ENCODE assay signal across 23 cellular contexts in the genomic region with DNA sequence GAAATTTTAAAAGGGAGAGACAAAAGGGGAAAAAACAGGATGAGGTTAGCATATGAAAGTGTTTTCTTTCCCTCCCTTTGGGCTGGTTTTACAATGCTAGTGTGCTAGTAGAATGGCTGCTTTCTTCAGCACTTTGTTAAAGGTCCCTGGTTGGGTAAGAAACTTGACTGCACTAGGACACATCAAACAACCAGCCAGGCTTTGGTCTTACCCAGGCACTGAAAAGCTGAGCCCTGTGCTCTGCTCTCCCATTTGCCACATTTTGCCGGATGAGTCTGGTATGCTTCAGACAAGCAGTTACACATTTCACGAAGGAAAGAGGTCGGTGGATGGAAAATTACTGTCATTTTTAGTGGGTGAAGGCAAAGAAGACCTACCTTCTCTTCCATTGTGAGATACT.
DNase-seq lines count a peak whose midpoint lies in the region; ATAC-seq, FAIRE-seq and TF ChIP-seq lines count a peak whose summit lies in the region.
"Had no signal": no experiment of that assay in that cellular context is flagged by ENCODE, and none has a peak within 500 bp of the region (broad histone marks: within the 10 kb centered on the region; RNA-seq: fewer than 3 reads in every experiment).

No MANE protein-coding gene starts in this region.

- H2BK15ac ChIP-seq in H1 (ENCODE audit: low read length) (no peak overlapping the region), neuronal stem cell (ENCODE audit: low read length) (no peak overlapping the region)

- H3K4me3 Mint-ChIP-seq in nephron progenitor cell: no peak overlapping the region

- H3K27ac Mint-ChIP-seq in nephron progenitor cell: peak overlapping the region; percentile 44

- no peaks in the 10 kb centered on the region for H4K20me1 ChIP-seq in H1 (replicated peaks in 1 of 2; ENCODE audit: control insufficient read depth in 1 of 2, insufficient read depth in 2 of 2, low read length in 2 of 2)

- H3K14ac ChIP-seq in H1 (ENCODE audit: insufficient read length): no peak overlapping the region
- H3K14ac ChIP-seq in neuronal stem cell (ENCODE audit: low read length): no peak overlapping the region

- H2BK12ac ChIP-seq in H1 (ENCODE audit: low read depth, low read length) (peak overlapping the region; percentile 72), neuronal stem cell (ENCODE audit: low read length) (no peak overlapping the region)

- peaks cover 7 to 20% (median 13%) of the 10 kb centered on the region in 4 experiments; a peak in 5 of 7 replicates for H3K4me1 ChIP-seq in H1 (replicated peaks in 1 of 4; ENCODE audit: control insufficient read depth in 3 of 4, insufficient read depth in 4 of 4, low read length in 3 of 4)
- H3K4me1 ChIP-seq in neuronal stem cell (ENCODE audit: control insufficient read depth in 2 of 2, insufficient read depth in 1 of 2, low read depth in 1 of 2, low read length in 2 of 2): peaks cover 1 to 10% of the 10 kb centered on the region in 2 donors

- no peak for TF ChIP-seq POLR2A in H1 (IDR thresholded peaks at IDR 0.05; ENCODE audit: control extremely low read depth in 1 of 2, low read depth in 2 of 2, low read length in 2 of 2)

- H3K27me3 ChIP-seq in H1 (replicated peaks in 1 of 4; ENCODE audit: control insufficient read depth in 3 of 4, extremely low read depth in 1 of 4, insufficient read depth in 3 of 4, low read length in 3 of 4) (no peaks in the 10 kb centered on the region), neuronal stem cell (ENCODE audit: control insufficient read depth in 3 of 3, insufficient read depth in 3 of 3, low read depth in 1 of 3, low read length in 3 of 3) (no peaks in the 10 kb centered on the region)

- no peaks in the 10 kb centered on the region for H3K36me3 Mint-ChIP-seq in nephron progenitor cell (ENCODE audit: low read depth)

- peaks cover 3% of the 10 kb centered on the region for H3K27me3 Mint-ChIP-seq in nephron progenitor cell (ENCODE audit: low read depth, poor library complexity)

- H3K4ac ChIP-seq in H1 (replicated peaks; ENCODE audit: insufficient read length, low read depth, low read length) (no peak overlapping the region), neuronal stem cell (ENCODE audit: low read length) (no peak overlapping the region)

- H3K9ac ChIP-seq in H1 (replicated peaks in 1 of 4; ENCODE audit: extremely low read depth in 1 of 4, low read depth in 3 of 4, low read length in 3 of 4): no peak overlapping the region
- no peak overlapping the region for H3K9ac ChIP-seq in neuronal stem cell (ENCODE audit: low read depth, low read length, poor library complexity)

- peak overlapping the region; percentile 22 to 44 for H3K4me2 ChIP-seq in H1 (ENCODE audit: insufficient read depth in 1 of 2, low read depth in 2 of 2, low read length in 2 of 2)
- no peak overlapping the region for H3K4me2 ChIP-seq in neuronal stem cell (ENCODE audit: insufficient read depth, low read length, poor library complexity, severe bottlenecking)

- H3K23ac ChIP-seq in H1 (ENCODE audit: insufficient read length) (no peak overlapping the region), neuronal stem cell (ENCODE audit: low read depth, low read length, poor library complexity) (no peak overlapping the region)

- no peak for ATAC-seq in HG03460 (IDR thresholded peaks at IDR 0.05; ENCODE audit: unreplicated experiment)
- ATAC-seq: Right ventricle myocardium inferior had no signal

- DNase-seq in activated CD4-positive, alpha-beta T cell treated with anti-CD3 and anti-CD28 coated beads for 48 hours: peak; percentile 3
- no peak for DNase-seq in activated CD4-positive, alpha-beta T cell treated with anti-CD3 and anti-CD28 coated beads for 4 hours
- DNase-seq in stimulated activated CD4-positive, alpha-beta T cell treated with anti-CD3 and anti-CD28 coated beads, Interleukin-2, amount 100 ng/mL, for 4 hours (ENCODE audit: low read depth): peak; percentile 1
- DNase-seq in stimulated activated CD4-positive, alpha-beta T cell treated with anti-CD3 and anti-CD28 coated beads, Interleukin-12 subunit alpha, Interleukin-12 subunit beta, amount 100 ng/mL, for 4 hours: no peak
- DNase-seq in H1 (ENCODE audit: low read depth in 1 of 2, low spot score in 2 of 2) (no peak), nephron progenitor cell (no peak), neuronal stem cell (ENCODE audit: low spot score) (no peak)
- DNase-seq: AML-193; DMS79; MM.1S; NCI-H1092; NCI-H1436 treated with DMSO at 0.1 percent for 48 hours; NCI-H2029; NCI-H2171; NCI-H446; NCI-H69; NK-92 treated with Interleukin-12 subunit alpha and Interleukin-12 subunit beta, amount 100 ng/mL, for 24 hours had no signal

- no peaks in the 10 kb centered on the region for H3K36me3 ChIP-seq in H1 (ENCODE audit: control insufficient read depth in 2 of 4, insufficient read depth in 4 of 4, low read length in 3 of 4)
- H3K36me3 ChIP-seq in neuronal stem cell (replicated peaks in 1 of 2; ENCODE audit: control insufficient read depth in 2 of 2, insufficient read depth in 2 of 2, low read length in 2 of 2): no peaks in the 10 kb centered on the region

- 82% methylated on average over 3 of the region's 3 CpGs; no CpG with 5 or more reads in 1 of the 2 experiments for WGBS in H1 (ENCODE audit: extremely low coverage in 1 of 2, insufficient coverage in 1 of 2, insufficient read length in 1 of 2, insufficient replicate concordance in 2 of 2, low coverage in 1 of 2, low lambda C conversion rate in 2 of 2, missing lambda C conversion rate in 1 of 2), 2 experiments
- WGBS in neuronal stem cell (ENCODE audit: extremely low coverage in 2 of 2, insufficient read length in 2 of 2, insufficient replicate concordance in 1 of 2), 2 donors: no CpG with 5 or more reads among the region's 3 CpGs

- H3K27ac ChIP-seq in H1 (ENCODE audit: low read depth, low read length): peak overlapping the region; percentile 41; the same call in 1 of the 2 replicates
- H3K27ac ChIP-seq in neuronal stem cell (replicated peaks; ENCODE audit: low read length): no peak overlapping the region
- H3K27ac ChIP-seq: 22Rv1, C4-2B, HL-60 had no signal

- H3K4me1 Mint-ChIP-seq in nephron progenitor cell: peaks cover 16% of the 10 kb centered on the region

- H3K79me2 ChIP-seq in H1 (ENCODE audit: control insufficient read depth in 1 of 2, insufficient read depth in 2 of 2, low read length in 2 of 2): no peaks in the 10 kb centered on the region

- peak; percentile 86 for FAIRE-seq in H1 (lab: Jason Lieb, UNC)
- FAIRE-seq: RCC 7860 had no signal

- H3K18ac ChIP-seq in H1 (ENCODE audit: extremely low read depth, low read length) (peak overlapping the region; percentile 72; the same call in 1 of the 2 replicates), neuronal stem cell (ENCODE audit: low read length) (no peak overlapping the region)

- TF ChIP-seq CTCF in H1 (IDR thresholded peaks at IDR 0.05; ENCODE audit: control extremely low read depth in 1 of 3, insufficient read depth in 1 of 3, low read depth in 1 of 3, low read length in 3 of 3) (no peak), nephron progenitor cell (IDR thresholded peaks at IDR 0.05) (no peak)

- H2AK5ac ChIP-seq in H1 (ENCODE audit: low read depth, low read length) (no peak overlapping the region), neuronal stem cell (ENCODE audit: low read depth, low read length) (no peak overlapping the region)

- peak overlapping the region; percentile 62 for H2BK120ac ChIP-seq in H1 (replicated peaks; ENCODE audit: low read depth, low read length)
- no peak overlapping the region for H2BK120ac ChIP-seq in neuronal stem cell (ENCODE audit: low read depth, low read length)

- H3K56ac ChIP-seq in H1 (replicated peaks; ENCODE audit: insufficient read length, low read depth, low read length): no peak overlapping the region

- no peak overlapping the region for H2BK20ac ChIP-seq in H1 (ENCODE audit: low read length)

- peak overlapping the region in 1 of 4 experiments; percentile 31; a peak in 1 of 8 replicates for H3K4me3 ChIP-seq in H1 (ENCODE audit: extremely low read depth in 1 of 4, insufficient read depth in 2 of 4, low read depth in 3 of 4, low read length in 4 of 4)
- no peak overlapping the region for H3K4me3 ChIP-seq in neuronal stem cell (ENCODE audit: low read length in 2 of 2)

- peak overlapping the region; percentile 27 for H4K5ac ChIP-seq in H1 (ENCODE audit: insufficient read length, low read depth, low read length)

- no peak for TF ChIP-seq RAD21 in H1 (IDR thresholded peaks at IDR 0.05 in 1 of 2, conservative IDR thresholded peaks at IDR 0.05 in 1 of 2; ENCODE audit: low read depth in 2 of 2, low read length in 2 of 2)

- CTCF ChIA-PET in H1 (lab: Charles Lee; ENCODE audit: partially characterized antibody): no interaction called here

- no peaks in the 10 kb centered on the region; the same call in 1 of the 2 replicates for H3K23me2 ChIP-seq in H1 (ENCODE audit: low read depth, low read length)

- H4K91ac ChIP-seq in H1 (replicated peaks; ENCODE audit: insufficient read length, low read length) (peak overlapping the region; percentile 20), neuronal stem cell (ENCODE audit: low read depth, low read length, poor library complexity) (no peak overlapping the region)

- H3K79me1 ChIP-seq in H1 (ENCODE audit: low read depth, low read length): no peaks in the 10 kb centered on the region
- H3K79me1 ChIP-seq in neuronal stem cell (ENCODE audit: low read depth, low read length): no peaks in the 10 kb centered on the region

- peak overlapping the region; percentile 54; the same call in 1 of the 2 replicates for H2AFZ ChIP-seq in H1 (ENCODE audit: low read length)
- H2AFZ ChIP-seq in neuronal stem cell (ENCODE audit: low read length): no peak overlapping the region

- H2BK5ac ChIP-seq in H1 (ENCODE audit: low read depth, low read length) (peak overlapping the region; percentile 3; the same call in 1 of the 2 replicates), neuronal stem cell (ENCODE audit: low read length) (no peak overlapping the region)

- H4K8ac ChIP-seq in H1 (ENCODE audit: extremely low read depth, insufficient read depth, low read length): no peak overlapping the region
- no peak overlapping the region for H4K8ac ChIP-seq in neuronal stem cell (ENCODE audit: low read depth, low read length)

- H3K9me3 ChIP-seq in H1 (ENCODE audit: insufficient read depth in 2 of 2, low read depth in 1 of 2, low read length in 1 of 2) (no peaks in the 10 kb centered on the region), neuronal stem cell (replicated peaks in 1 of 2; ENCODE audit: control insufficient read depth in 2 of 2, insufficient read depth in 1 of 2, low read depth in 1 of 2, low read length in 2 of 2) (no peaks in the 10 kb centered on the region)

- no peaks in the 10 kb centered on the region for H3K9me3 Mint-ChIP-seq in nephron progenitor cell

- TF ChIP-seq EP300 in H1 (IDR thresholded peaks at IDR 0.05; ENCODE audit: borderline replicate concordance in 1 of 2, low read depth in 2 of 2, low read length in 2 of 2): no peak

- POLR2A ChIA-PET in H1 (lab: Charles Lee; ENCODE audit: partially characterized antibody): no interaction called here

TF ChIP-seq in H1, 55 proteins besides CTCF, POLR2A, EP300 and RAD21 (continues in another document):
- TF ChIP-seq KDM5A (IDR thresholded peaks at IDR 0.05; ENCODE audit: low read length) (no peak), EGR1 (IDR thresholded peaks at IDR 0.05; ENCODE audit: borderline replicate concordance, low read depth, low read length) (no peak), RXRA (IDR thresholded peaks at IDR 0.05; ENCODE audit: insufficient read depth, low read depth, low read length) (no peak), YY1 (IDR thresholded peaks at IDR 0.05; ENCODE audit: low read depth, low read length) (no peak)

Comparison
In these comparisons a context has a peak if more than half of its experiments do, and no peak if none do; other contexts are left out.
1. DNase-seq: peak in activated CD4-positive, alpha-beta T cell treated with anti-CD3 and anti-CD28 coated beads for 48 hours (single experiment) and stimulated activated CD4-positive, alpha-beta T cell treated with anti-CD3 and anti-CD28 coated beads, Interleukin-2, amount 100 ng/mL, for 4 hours (single experiment); none in activated CD4-positive, alpha-beta T cell treated with anti-CD3 and anti-CD28 coated beads for 4 hours (0 of 2), stimulated activated CD4-positive, alpha-beta T cell treated with anti-CD3 and anti-CD28 coated beads, Interleukin-12 subunit alpha, Interleukin-12 subunit beta, amount 100 ng/mL, for 4 hours (single experiment), H1 (0 of 2), nephron progenitor cell (single experiment) and neuronal stem cell (single experiment).